15 cellular contexts compared by ENCODE assay signal in the genomic region with DNA sequence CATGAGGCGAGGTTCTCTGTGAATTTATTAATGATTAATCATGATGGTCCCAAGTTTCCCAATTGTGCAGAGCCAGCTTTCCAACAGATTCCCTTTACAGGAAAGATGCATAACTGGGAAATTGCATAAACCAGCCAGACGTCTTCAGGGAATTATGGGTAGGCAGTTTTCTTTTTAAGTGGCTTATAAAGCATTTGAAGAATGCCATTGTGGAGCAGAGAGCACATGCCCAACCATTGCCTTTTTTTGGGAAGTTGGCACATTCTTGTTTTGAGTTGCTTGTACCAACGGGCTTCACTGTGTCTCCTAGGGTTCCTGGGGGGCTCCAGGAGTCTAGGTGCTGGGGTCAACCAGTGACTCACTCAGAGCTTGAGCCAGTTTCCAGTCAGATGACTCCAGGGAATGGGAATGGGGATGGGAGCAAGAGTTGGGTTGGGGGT.
DNase-seq lines count a peak whose midpoint lies in the region; TF ChIP-seq lines count a peak whose summit lies in the region.
"Had no signal": no experiment of that assay in that cellular context is flagged by ENCODE, and none has a peak within 500 bp of the region (broad histone marks: within the 10 kb centered on the region; RNA-seq: fewer than 3 reads in every experiment).

No MANE protein-coding gene starts in this region.

- in situ Hi-C loops in SK-MEL-5 (cut with HindIII; ENCODE audit: low pct_unique_long_range_greater_than_20kb, low sequenced_read_pairs) = no loop called here

- whole genome bisulfite sequencing in lower leg skin, 2 donors = 53 to 59% methylated on average over 3 of the region's 3 CpGs
- WGBS in stomach, 5 donors = 67 to 83% (median 71%) methylated on average over 3 of the region's 3 CpGs
- WGBS in thyroid gland, 2 donors = 45 to 68% methylated on average over 3 of the region's 3 CpGs

- no peak overlapping the region for H3K4me3 ChIP-seq in fibroblast of villous mesenchyme (ENCODE audit: low read depth, low read length)
- no peak overlapping the region for H3K4me3 ChIP-seq in skeletal muscle cell (ENCODE audit: low read depth, low read length)
- no peak overlapping the region for H3K4me3 ChIP-seq in lower leg skin (ENCODE audit: low read depth, poor library complexity, severe bottlenecking)
- H3K4me3 ChIP-seq in stomach = no peak overlapping the region
- no peak overlapping the region for H3K4me3 ChIP-seq in thyroid gland (replicated peaks in 1 of 3)
- H3K4me3 ChIP-seq: coronary artery had no signal

- DNase-seq in Daoy (ENCODE audit: low read depth) = peak; percentile 29
- peak; percentile 37 for DNase-seq in SK-MEL-5 (ENCODE audit: low read depth, low spot score)
- DNase-seq in fibroblast of villous mesenchyme (ENCODE audit: low read depth) = peak; percentile 81
- DNase-seq in skeletal muscle cell (ENCODE audit: low read depth) = peak; percentile 79
- no peak for DNase-seq in NCI-H774 (lab: John Stamatoyannopoulos, UW)
- no peak for DNase-seq in lower leg skin (ENCODE audit: low spot score in 2 of 2)
- no peak for DNase-seq in stomach
- DNase-seq in thyroid gland = no peak
- DNase-seq: activated CD4-positive, alpha-beta T cell treated with anti-CD3 and anti-CD28 coated beads for 4 hours; activated gamma-delta T cell treated with Interleukin-2 at 50 U/mL for 16 hours; CD8-positive, alpha-beta T cell; natural killer cell; NCI-H1048; NCI-H82 had no signal

- TF ChIP-seq CTCF in fibroblast of villous mesenchyme (IDR thresholded peaks at IDR 0.05; ENCODE audit: insufficient read depth, low read depth, low read length) = no peak
- TF ChIP-seq CTCF in lower leg skin (IDR thresholded peaks at IDR 0.05) = no peak
- TF ChIP-seq CTCF in stomach (IDR thresholded peaks at IDR 0.05) = no peak
- TF ChIP-seq CTCF in thyroid gland (IDR thresholded peaks at IDR 0.05) = no peak

- H3K9me3 ChIP-seq in stomach (peaks cover 0 to 6% (median 2%) of the 10 kb centered on the region in 4 donors), thyroid gland (no peaks in the 10 kb centered on the region)

- H3K27me3 ChIP-seq in stomach (no peaks in the 10 kb centered on the region), thyroid gland (no peaks in the 10 kb centered on the region)

- TF ChIP-seq POLR2A in lower leg skin (IDR thresholded peaks at IDR 0.05) (no peak), stomach (IDR thresholded peaks at IDR 0.05) (no peak), thyroid gland (IDR thresholded peaks at IDR 0.05) (no peak)

- intact Hi-C loops in lower leg skin (cut with DNase I; ENCODE audit: low total_unique reads) = no loop called here
- intact Hi-C loops in stomach (cut with DNase I; ENCODE audit: low total_unique reads) = no loop called here
- intact Hi-C loops in thyroid gland (cut with DNase I) = no loop called here

- H3K4me1 ChIP-seq in stomach (peaks cover 7 to 38% (median 21%) of the 10 kb centered on the region in 4 donors), thyroid gland (peaks cover 15% of the 10 kb centered on the region in 2 donors)

- TF ChIP-seq EP300 in stomach (IDR thresholded peaks at IDR 0.05) = no peak

- H3K36me3 ChIP-seq in stomach = no peaks in the 10 kb centered on the region
- no peaks in the 10 kb centered on the region for H3K36me3 ChIP-seq in thyroid gland

- H3K27ac ChIP-seq in stomach = no peak overlapping the region
- no peak overlapping the region for H3K27ac ChIP-seq in thyroid gland
- H3K27ac ChIP-seq: coronary artery had no signal

Comparison
In these comparisons a context has a peak if more than half of its experiments do, and no peak if none do; other contexts are left out.
1. DNase-seq: peak in Daoy (single experiment), SK-MEL-5 (single experiment), fibroblast of villous mesenchyme (single experiment) and skeletal muscle cell (single experiment); none in NCI-H774 (single experiment), lower leg skin (0 of 2), stomach (single experiment) and thyroid gland (0 of 2).